In the genomic region with DNA sequence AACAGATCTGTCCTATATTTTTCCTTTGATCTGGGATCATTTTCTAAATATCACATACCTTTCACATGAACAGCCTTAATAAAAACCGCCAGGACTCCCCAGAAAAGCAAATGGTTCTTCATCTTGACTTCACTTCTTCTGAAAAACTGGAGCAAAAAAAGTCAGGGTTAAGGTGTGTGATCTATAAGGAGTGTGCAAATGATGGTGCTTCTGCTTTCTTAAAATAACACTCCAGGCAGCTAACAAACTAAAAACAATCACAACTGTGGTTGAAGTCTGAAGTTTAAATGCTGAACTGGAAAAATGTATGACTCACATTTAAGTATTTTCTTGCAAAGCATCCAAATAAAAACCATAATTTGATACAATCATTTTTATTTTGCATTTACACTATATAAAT, we compare ENCODE assay signal across 11 cellular contexts. TPM values are rescaled to one million over a fixed set of nuclear protein-coding genes. Genes with fewer than 3 reads are reported as not detected.
DNase-seq lines count a peak whose midpoint lies in the region; ATAC-seq and TF ChIP-seq lines count a peak whose summit lies in the region.
"Had no signal": no experiment of that assay in that cellular context is flagged by ENCODE, and none has a peak within 500 bp of the region (broad histone marks: within the 10 kb centered on the region; RNA-seq: fewer than 3 reads in every experiment).

TSS of gene JCHAIN (minus strand) at position 140 of the 400 bp plus-strand sequence. CDS start at position 122, 18 bp downstream.

- H3K4me3 Mint-ChIP-seq in progenitor cell of endocrine pancreas (ENCODE audit: low read depth): no peak within 1 kb of the TSS

- H3K4me1 Mint-ChIP-seq in progenitor cell of endocrine pancreas (ENCODE audit: low read depth): peaks cover 1% of the 10 kb centered on the region

- no peaks in the 10 kb centered on the region for H3K9me3 Mint-ChIP-seq in progenitor cell of endocrine pancreas (ENCODE audit: low read depth)

- H3K27ac Mint-ChIP-seq in progenitor cell of endocrine pancreas: no peak within 1 kb of the TSS

- peaks cover 7% of the 10 kb centered on the region for H3K27me3 Mint-ChIP-seq in progenitor cell of endocrine pancreas

- ATAC-seq in GM19328 (IDR thresholded peaks at IDR 0.05; ENCODE audit: unreplicated experiment) (peak; percentile 49), HG03432 (IDR thresholded peaks at IDR 0.05; ENCODE audit: unreplicated experiment) (peak; percentile 56)

- no peak within 1 kb of the TSS for H3K4me3 ChIP-seq in fibroblast of pulmonary artery (replicated peaks; ENCODE audit: low read depth, low read length)
- H3K4me3 ChIP-seq: suprapubic skin had no signal

- DNase-seq in AG08395 (ENCODE audit: low spot score) (peak; percentile 25), fibroblast of pulmonary artery (ENCODE audit: low read depth) (peak; percentile 22), HuH-7.5 (ENCODE audit: low spot score) (no peak), T-helper 2 cell (no peak), progenitor cell of endocrine pancreas (ENCODE audit: low spot score, unreplicated experiment) (no peak), NCI-H128 (lab: John Stamatoyannopoulos, UW; ENCODE audit: unreplicated experiment) (no peak)
- DNase-seq: activated gamma-delta T cell, NCI-H69 had no signal

- no peaks in the 10 kb centered on the region for H3K36me3 Mint-ChIP-seq in progenitor cell of endocrine pancreas (ENCODE audit: insufficient read depth)

- TF ChIP-seq CTCF in fibroblast of pulmonary artery (IDR thresholded peaks at IDR 0.05; ENCODE audit: low read length, missing control alignments) (no peak), progenitor cell of endocrine pancreas (IDR thresholded peaks at IDR 0.05; ENCODE audit: unreplicated experiment) (no peak)

RNA-seq across cellular contexts. Expression of gene JCHAIN, which starts in this region (rescaled TPM):
- total RNA-seq in progenitor cell of endocrine pancreas: not detected in 2 replicates

Comparison
In these comparisons a context has a peak if more than half of its experiments do, and no peak if none do; other contexts are left out.
1. DNase-seq: peak in AG08395 (single experiment) and fibroblast of pulmonary artery (single experiment); none in HuH-7.5 (single experiment), T-helper 2 cell (0 of 5), progenitor cell of endocrine pancreas (single experiment) and NCI-H128 (single experiment).